ENCODE assay signal across 8 cellular contexts in genomic region chr12:51395283-51396230, GRCh38. TPM values are rescaled to one million over a fixed set of nuclear protein-coding genes. Genes with fewer than 3 reads are reported as not detected.
DNase-seq lines count a peak whose midpoint lies in the region; FAIRE-seq and TF ChIP-seq lines count a peak whose summit lies in the region.

No MANE protein-coding gene starts in this region.

- H4K20me1 ChIP-seq in OCI-LY3 (ENCODE audit: insufficient read depth, low read length) (no peaks in the 10 kb centered on the region), endothelial cell of umbilical vein (replicated peaks; ENCODE audit: control insufficient read depth, extremely low read depth, insufficient read depth, low read length) (no peaks in the 10 kb centered on the region)

- H3K4me3 ChIP-seq in GM06990 (replicated peaks; ENCODE audit: low read depth, low read length) (peak overlapping the region; percentile 16; the same call in 1 of the 2 replicates), OCI-LY3 (ENCODE audit: low read length) (peak overlapping the region; percentile 80), endothelial cell of umbilical vein (replicated peaks in 1 of 3; ENCODE audit: insufficient read depth in 1 of 3, low read depth in 1 of 3, low read length in 3 of 3) (no peak overlapping the region)

- TF ChIP-seq CTCF in GM06990 (IDR thresholded peaks at IDR 0.05; ENCODE audit: insufficient read depth, low read length, poor library complexity, severe bottlenecking) (no peak), GM20000 (IDR thresholded peaks at IDR 0.05; ENCODE audit: extremely low read depth, missing control alignments) (no peak), OCI-LY3 (IDR thresholded peaks at IDR 0.05; ENCODE audit: low read depth, low read length) (no peak), endothelial cell of umbilical vein (IDR thresholded peaks at IDR 0.05; ENCODE audit: extremely low read depth in 1 of 2, insufficient read depth in 1 of 2, low read depth in 1 of 2, low read length in 2 of 2) (no peak)

- H2AFZ ChIP-seq in OCI-LY3 (ENCODE audit: low read depth, low read length) (peak overlapping the region; percentile 5; the same call in 1 of the 2 replicates), endothelial cell of umbilical vein (ENCODE audit: low read depth, low read length) (peak overlapping the region; percentile 75)

- H3K9ac ChIP-seq in OCI-LY3 (ENCODE audit: low read length) (peak overlapping the region; percentile 88), endothelial cell of umbilical vein (replicated peaks; ENCODE audit: extremely low read depth, insufficient read depth, low read length) (no peak overlapping the region)

- intact Hi-C loops in endothelial cell of umbilical vein (cut with micrococcal nuclease) = loop anchor here (2.0 kb wide), 1 partner anchor 27 kb away; no protein-coding TSS in a partner anchor

- H3K4me1 ChIP-seq in OCI-LY3 (ENCODE audit: low read length) (peaks cover 67% of the 10 kb centered on the region), endothelial cell of umbilical vein (ENCODE audit: control insufficient read depth, extremely low read depth, insufficient read depth, low read length) (peaks cover 36% of the 10 kb centered on the region)

- peak; percentile 46 for FAIRE-seq in endothelial cell of umbilical vein (lab: Jason Lieb, UNC)
- FAIRE-seq in frontal cortex (lab: Jason Lieb, UNC) = no peak
- no peak for FAIRE-seq in urothelium cell line (lab: Jason Lieb, UNC)

- H3K9me3 ChIP-seq in OCI-LY3 (ENCODE audit: insufficient read depth, low read length) (no peaks in the 10 kb centered on the region), endothelial cell of umbilical vein (replicated peaks; ENCODE audit: control insufficient read depth, insufficient read depth, low read length) (no peaks in the 10 kb centered on the region)

- H3K36me3 ChIP-seq in GM06990 (ENCODE audit: control insufficient read depth, insufficient read depth, low read length) (no peaks in the 10 kb centered on the region), OCI-LY3 (replicated peaks; ENCODE audit: low read depth, low read length) (no peaks in the 10 kb centered on the region), endothelial cell of umbilical vein (ENCODE audit: control insufficient read depth in 2 of 2, extremely low read depth in 1 of 2, insufficient read depth in 2 of 2, low read length in 2 of 2) (no peaks in the 10 kb centered on the region)

- CTCF ChIA-PET in endothelial cell of umbilical vein (lab: Charles Lee) = interaction anchor here (2.4 to 3.7 kb wide), 2 partner anchors 24 to 25 kb away, joined by 15 to 20 read pairs; no protein-coding TSS in a partner anchor

- no peaks in the 10 kb centered on the region for H3K27me3 ChIP-seq in GM06990 (replicated peaks; ENCODE audit: control insufficient read depth, insufficient read depth, low read length)
- no peaks in the 10 kb centered on the region for H3K27me3 ChIP-seq in OCI-LY3 (ENCODE audit: low read depth, low read length)
- H3K27me3 ChIP-seq in endothelial cell of umbilical vein (ENCODE audit: control insufficient read depth in 2 of 2, insufficient read depth in 2 of 2, low read length in 2 of 2) = no peaks in the 10 kb centered on the region

- POLR2A ChIA-PET in endothelial cell of umbilical vein (lab: Charles Lee) = interaction anchor here (0.7 kb wide), 1 partner anchor 38 kb away, joined by 9 read pairs; no protein-coding TSS in a partner anchor

- H3K27ac ChIP-seq in OCI-LY3 (ENCODE audit: low read length) (peak overlapping the region; percentile 96), endothelial cell of umbilical vein (ENCODE audit: insufficient read depth, low read depth, low read length) (peak overlapping the region; percentile 89)

- DNase-seq in GM06990 (ENCODE audit: extremely low read depth, insufficient read length) (peak; percentile 67), GM20000 (ENCODE audit: low spot score) (peak; percentile 68), endothelial cell of umbilical vein (ENCODE audit: low read depth, low spot score) (no peak), frontal cortex (ENCODE audit: low spot score in 2 of 2) (no peak), urothelium cell line (ENCODE audit: low spot score) (no peak), NAMALWA (ENCODE audit: low spot score) (no peak), globus pallidus (ENCODE audit: low spot score) (no peak)

- H3K9me1 ChIP-seq in endothelial cell of umbilical vein (replicated peaks; ENCODE audit: control insufficient read depth, extremely low read depth, insufficient read depth, low read length) = no peaks in the 10 kb centered on the region

- H3K4me2 ChIP-seq in OCI-LY3 (ENCODE audit: low read length) (peak overlapping the region; percentile 82), endothelial cell of umbilical vein (ENCODE audit: insufficient read depth, low read length) (peak overlapping the region; percentile 3)

- no peak for TF ChIP-seq POLR2A in endothelial cell of umbilical vein (IDR thresholded peaks at IDR 0.05; ENCODE audit: low read depth, low read length)

- BruUV-seq in endothelial cell of umbilical vein (replicated peaks; lab: Mats Ljungman, UMichigan) = no TSS peak

- H3K79me2 ChIP-seq in OCI-LY3 (ENCODE audit: low read length) (peaks cover 23% of the 10 kb centered on the region), endothelial cell of umbilical vein (ENCODE audit: control insufficient read depth, insufficient read depth, low read length) (peaks cover 8% of the 10 kb centered on the region)

- dilution Hi-C loops in endothelial cell of umbilical vein (cut with MboI; ENCODE audit: extremely low pct_ligation_motif_present, low sequenced_read_pairs) = no loop called here

TF ChIP-seq in endothelial cell of umbilical vein, 7 proteins besides CTCF, POLR2A, EP300 and RAD21:
- TF ChIP-seq MAX (IDR thresholded peaks at IDR 0.05; ENCODE audit: insufficient read depth, insufficient read length) = no peak
- no peak for TF ChIP-seq POLR2AphosphoS5 (IDR thresholded peaks at IDR 0.05; ENCODE audit: insufficient read depth, low read depth, low read length)

RNA-seq across cellular contexts. Expression of gene GALNT6, which starts 4.4 kb away (rescaled TPM):
- total RNA-seq in endothelial cell of umbilical vein = 38.3 and 39.2 TPM in 2 replicates
- 13.8 and 18.7 TPM in 2 replicates for polyA plus RNA-seq in endothelial cell of umbilical vein
- 18.8 and 20.6 TPM in 2 replicates for polyA plus RNA-seq in endothelial cell of umbilical vein (2011; cell fraction: cytosol; rRNA removed)
- polyA plus RNA-seq in endothelial cell of umbilical vein (2011; cell fraction: nucleus; rRNA removed) = 14.1 and 16.7 TPM in 2 replicates
- 24.9 and 66.5 TPM in 2 replicates for polyA plus RNA-seq in endothelial cell of umbilical vein (2012)
- 22.0 and 25.6 TPM in 2 replicates for polyA minus RNA-seq in endothelial cell of umbilical vein
- not detected for polyA minus RNA-seq in endothelial cell of umbilical vein (2011; cell fraction: cytosol; rRNA and poly(A)+ RNA removed)
- 13.3 and 16.1 TPM in 2 replicates for polyA minus RNA-seq in endothelial cell of umbilical vein (2011; cell fraction: nucleus; rRNA and poly(A)+ RNA removed)
- under 0.01 TPM for total RNA-seq in frontal cortex

RNA-seq across cellular contexts. Expression of gene SLC4A8, which starts 29.1 kb away (rescaled TPM):
- total RNA-seq in endothelial cell of umbilical vein = 7.1 and 9.7 TPM in 2 replicates
- polyA plus RNA-seq in endothelial cell of umbilical vein = 3.0 and 4.7 TPM in 2 replicates
- polyA plus RNA-seq in endothelial cell of umbilical vein (2011; cell fraction: cytosol; rRNA removed) = 2.4 and 3.2 TPM in 2 replicates
- polyA plus RNA-seq in endothelial cell of umbilical vein (2011; cell fraction: nucleus; rRNA removed) = 6.9 and 7.4 TPM in 2 replicates
- polyA plus RNA-seq in endothelial cell of umbilical vein (2012) = 2.6 and 5.2 TPM in 2 replicates
- polyA minus RNA-seq in endothelial cell of umbilical vein = 8.2 and 13.0 TPM in 2 replicates
- polyA minus RNA-seq in endothelial cell of umbilical vein (2011; cell fraction: cytosol; rRNA and poly(A)+ RNA removed) = not detected
- 9.4 and 11.9 TPM in 2 replicates for polyA minus RNA-seq in endothelial cell of umbilical vein (2011; cell fraction: nucleus; rRNA and poly(A)+ RNA removed)
- total RNA-seq in frontal cortex = 25.3 TPM

RNA-seq across cellular contexts. Expression of gene CELA1, which starts 49.1 kb away (rescaled TPM):
- total RNA-seq in endothelial cell of umbilical vein = not detected in 2 replicates
- polyA plus RNA-seq in endothelial cell of umbilical vein = not detected in 2 replicates
- polyA plus RNA-seq in endothelial cell of umbilical vein (2011; cell fraction: cytosol; rRNA removed) = not detected in 2 replicates
- not detected in 2 replicates for polyA plus RNA-seq in endothelial cell of umbilical vein (2011; cell fraction: nucleus; rRNA removed)
- not detected in 2 replicates for polyA plus RNA-seq in endothelial cell of umbilical vein (2012)
- not detected in 2 replicates for polyA minus RNA-seq in endothelial cell of umbilical vein
- not detected for polyA minus RNA-seq in endothelial cell of umbilical vein (2011; cell fraction: cytosol; rRNA and poly(A)+ RNA removed)
- not detected in 2 replicates for polyA minus RNA-seq in endothelial cell of umbilical vein (2011; cell fraction: nucleus; rRNA and poly(A)+ RNA removed)
- not detected for total RNA-seq in frontal cortex

Comparison
In these comparisons a context has a peak if more than half of its experiments do, and no peak if none do; other contexts are left out.
1. DNase-seq: peak in GM06990 (single experiment) and GM20000 (single experiment); none in endothelial cell of umbilical vein (single experiment), frontal cortex (0 of 2), urothelium cell line (single experiment), NAMALWA (single experiment) and globus pallidus (single experiment).
2. H3K4me3 ChIP-seq: peak in GM06990 (single experiment) and OCI-LY3 (single experiment); none in endothelial cell of umbilical vein (0 of 3).
3. RNA of gene GALNT6, which starts 4.4 kb away (total RNA-seq): 38.3 to 39.2 TPM in endothelial cell of umbilical vein; under 0.01 TPM in frontal cortex (single experiment); every median in the first group is over 10 times any median in the second.